1 cellular context compared by ENCODE assay signal in genomic region chr16:59339871-59340270, GRCh38.
A peak's percentile ranks its signal among the peaks of the same experiment; 100 is the strongest.
TF ChIP-seq lines count a peak whose summit lies in the region.

No MANE protein-coding gene starts in this region.

TF ChIP-seq in GM23338, 12 proteins besides CTCF, POLR2A, EP300 and RAD21 (continued from another document):
- no peak for TF ChIP-seq ZNF462 (CRISPR knock-in tag; IDR thresholded peaks at IDR 0.05)
- TF ChIP-seq POLR2AphosphoS5 (IDR thresholded peaks at IDR 0.05; ENCODE audit: low read depth), result peak; percentile 63
- no peak for TF ChIP-seq ZNF331 (CRISPR knock-in tag; IDR thresholded peaks at IDR 0.05; ENCODE audit: low read depth)
TF ChIP-seq in GM23338: peak in this region for 1.
